In the genomic region with DNA sequence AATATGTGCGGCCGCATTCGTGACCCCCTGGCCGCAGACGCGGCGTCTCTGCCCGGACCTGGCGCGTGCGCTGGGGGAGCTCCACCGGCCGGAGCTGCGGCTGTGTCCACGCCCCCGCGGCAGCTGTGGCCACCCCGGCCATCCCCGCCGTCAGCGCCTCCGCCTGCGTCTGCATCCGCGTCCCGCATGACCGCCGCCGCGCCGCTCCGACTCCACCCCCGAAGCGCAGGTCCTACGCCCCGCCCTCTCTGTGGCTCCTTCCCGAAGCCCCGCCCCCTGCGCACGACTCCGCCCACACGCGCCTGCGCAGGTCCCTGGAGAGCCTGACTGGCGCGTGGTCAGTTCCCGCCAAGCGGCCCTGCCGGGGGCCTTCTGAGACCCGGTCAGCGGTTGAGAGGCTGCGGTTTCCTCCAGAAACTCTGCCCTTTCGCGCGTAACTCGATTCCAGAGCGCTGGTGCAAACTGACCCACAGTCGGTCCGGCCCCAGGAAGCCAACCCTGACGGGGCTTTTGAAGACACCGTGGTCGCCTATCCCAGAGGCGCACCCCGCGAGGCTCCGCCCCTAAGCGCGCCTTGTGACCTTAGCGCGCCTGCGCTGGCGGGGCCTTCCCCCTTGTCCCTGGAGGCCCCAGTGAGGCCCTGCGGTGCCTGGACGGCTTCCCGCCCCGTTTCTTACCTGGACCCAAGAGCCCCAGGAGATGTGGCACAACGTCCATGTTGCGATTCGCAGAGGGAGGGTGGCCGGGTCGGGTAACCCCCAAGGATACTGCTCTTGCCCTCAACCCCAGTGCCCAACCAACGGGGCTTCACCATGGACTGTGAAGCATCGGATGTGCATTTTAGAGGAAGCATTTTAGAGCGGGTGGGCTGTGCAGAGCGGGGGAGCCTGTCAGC, we compare ENCODE assay signal across 1 cellular context.
TF ChIP-seq lines count a peak whose summit lies in the region.

A gene with protein sequence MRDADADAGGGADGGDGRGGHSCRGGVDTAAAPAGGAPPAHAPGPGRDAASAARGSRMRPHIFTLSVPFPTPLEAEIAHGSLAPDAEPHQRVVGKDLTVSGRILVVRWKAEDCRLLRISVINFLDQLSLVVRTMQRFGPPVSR (minus strand): TSS at position 554 of the 895 bp plus-strand sequence. CDS start 366 bp downstream, at position 188.

TF ChIP-seq in A549, 52 proteins besides CTCF, POLR2A, EP300 and RAD21 (continued from another document):
- TF ChIP-seq, protein P1, sequence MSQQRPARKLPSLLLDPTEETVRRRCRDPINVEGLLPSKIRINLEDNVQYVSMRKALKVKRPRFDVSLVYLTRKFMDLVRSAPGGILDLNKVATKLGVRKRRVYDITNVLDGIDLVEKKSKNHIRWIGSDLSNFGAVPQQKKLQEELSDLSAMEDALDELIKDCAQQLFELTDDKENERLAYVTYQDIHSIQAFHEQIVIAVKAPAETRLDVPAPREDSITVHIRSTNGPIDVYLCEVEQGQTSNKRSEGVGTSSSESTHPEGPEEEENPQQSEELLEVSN (IDR thresholded peaks at IDR 0.05; ENCODE audit: borderline replicate concordance, low read depth): peak; percentile 100
- TF ChIP-seq HOXB5 (CRISPR knock-in tag; IDR thresholded peaks at IDR 0.05) (peak; percentile 83), TFCP2L1 (CRISPR knock-in tag; IDR thresholded peaks at IDR 0.05) (peak; percentile 66; the same call in 1 of the 2 replicates), EHMT2 (IDR thresholded peaks at IDR 0.05; ENCODE audit: low read depth) (no peak), CBX8 (IDR thresholded peaks at IDR 0.05) (no peak), RARB (CRISPR knock-in tag; IDR thresholded peaks at IDR 0.05) (no peak), KDM1A (IDR thresholded peaks at IDR 0.05; ENCODE audit: low read depth) (no peak), MYC (IDR thresholded peaks at IDR 0.05; ENCODE audit: borderline replicate concordance, low read length) (peak; percentile 73; the same call in 1 of the 2 replicates), MAFK (IDR thresholded peaks at IDR 0.05; ENCODE audit: partially characterized antibody) (no peak)
- TF ChIP-seq, protein P2, sequence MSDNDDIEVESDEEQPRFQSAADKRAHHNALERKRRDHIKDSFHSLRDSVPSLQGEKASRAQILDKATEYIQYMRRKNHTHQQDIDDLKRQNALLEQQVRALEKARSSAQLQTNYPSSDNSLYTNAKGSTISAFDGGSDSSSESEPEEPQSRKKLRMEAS (IDR thresholded peaks at IDR 0.05): peak; percentile 100
- TF ChIP-seq, protein P3, sequence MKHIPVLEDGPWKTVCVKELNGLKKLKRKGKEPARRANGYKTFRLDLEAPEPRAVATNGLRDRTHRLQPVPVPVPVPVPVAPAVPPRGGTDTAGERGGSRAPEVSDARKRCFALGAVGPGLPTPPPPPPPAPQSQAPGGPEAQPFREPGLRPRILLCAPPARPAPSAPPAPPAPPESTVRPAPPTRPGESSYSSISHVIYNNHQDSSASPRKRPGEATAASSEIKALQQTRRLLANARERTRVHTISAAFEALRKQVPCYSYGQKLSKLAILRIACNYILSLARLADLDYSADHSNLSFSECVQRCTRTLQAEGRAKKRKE (CRISPR knock-in tag; IDR thresholded peaks at IDR 0.05; ENCODE audit: low read depth): peak; percentile 80; the same call in 1 of the 2 replicates
